Comparison of ENCODE assay signal across 16 cellular contexts in genomic region chr5:151144275-151144674, GRCh38. TPM values are rescaled to one million over a fixed set of nuclear protein-coding genes. Genes with fewer than 3 reads are reported as not detected.
A peak's percentile ranks its signal among the peaks of the same experiment; 100 is the strongest.
DNase-seq lines count a peak whose midpoint lies in the region; ATAC-seq and TF ChIP-seq lines count a peak whose summit lies in the region.
"Had no signal": no experiment of that assay in that cellular context is flagged by ENCODE, and none has a peak within 500 bp of the region (broad histone marks: within the 10 kb centered on the region; RNA-seq: fewer than 3 reads in every experiment).

No MANE protein-coding gene starts in this region.

- no peak overlapping the region for H3K4me3 Mint-ChIP-seq in activated CD4-positive, alpha-beta T cell treated with anti-CD3 and anti-CD28 coated beads, Interleukin-2, amount 10 ng/mL, durations not matched to agents 24 days and 14 days
- peak overlapping the region; percentile 61 for H3K4me3 Mint-ChIP-seq in CD4-positive, alpha-beta T cell
- H3K4me3 Mint-ChIP-seq in activated T-helper 17 cell treated with anti-CD3 and anti-CD28 coated beads, Interleukin-2, amount 50 U/mL, for 72 hours: peak overlapping the region; percentile 76

- 87% methylated on average over 6 of the region's 6 CpGs for WGBS in mesenchymal stem cell

- no peak overlapping the region for H2AK5ac ChIP-seq in mesenchymal stem cell (ENCODE audit: low read length, severe bottlenecking)

- intact Hi-C loops in activated CD4-positive, alpha-beta T cell treated with anti-CD3 and anti-CD28 coated beads, Interleukin-2, amount 10 ng/mL, durations not matched to agents 24 days and 14 days (cut with micrococcal nuclease): no loop called here
- intact Hi-C loops in CD4-positive, alpha-beta T cell (cut with DNase I, micrococcal nuclease): no loop called here

- peaks cover 25% of the 10 kb centered on the region for H3K79me1 ChIP-seq in mesenchymal stem cell (replicated peaks; ENCODE audit: low read length, poor library complexity, severe bottlenecking)

- no peak overlapping the region for H2BK12ac ChIP-seq in mesenchymal stem cell (ENCODE audit: low read length in 2 of 2)

- H2BK120ac ChIP-seq in mesenchymal stem cell (ENCODE audit: low read depth, low read length): no peak overlapping the region

- POLR2A ChIA-PET in CD4-positive, alpha-beta T cell (lab: Charles Lee): interaction anchor here (1.0 to 7.8 kb wide), 2 partner anchors 9 to 11 kb away, joined by 3 to 71 read pairs; partner anchors contain the start of gene ANXA6

- peaks cover 22% of the 10 kb centered on the region for H3K4me1 ChIP-seq in mesenchymal stem cell (ENCODE audit: control insufficient read depth, insufficient read depth, low read depth, low read length)

- H3K36me3 ChIP-seq in mesenchymal stem cell (ENCODE audit: control insufficient read depth in 1 of 2, insufficient read depth in 2 of 2, low read depth in 1 of 2, low read length in 2 of 2): peaks cover 76 to 81% of the 10 kb centered on the region in 2 experiments
- H3K36me3 ChIP-seq: WERI-Rb-1 had no signal

- ATAC-seq in CD4-positive, alpha-beta T cell (ENCODE audit: poor library complexity): no peak
- ATAC-seq in activated T-helper 17 cell treated with anti-CD3 and anti-CD28 coated beads, Interleukin-2, amount 50 U/mL, for 72 hours (replicated peaks): no peak
- ATAC-seq in HG02678 (IDR thresholded peaks at IDR 0.05; ENCODE audit: unreplicated experiment): no peak

- no peak overlapping the region for H3K4me3 ChIP-seq in mesenchymal stem cell (ENCODE audit: insufficient read depth in 1 of 2, low read depth in 1 of 2, low read length in 2 of 2)
- H3K4me3 ChIP-seq: BLaER1, esophagus muscularis mucosa, left ventricle myocardium inferior, tibial artery had no signal

- no peak overlapping the region for H3K14ac ChIP-seq in mesenchymal stem cell (ENCODE audit: low read length in 2 of 2)

- H3K27ac ChIP-seq in CD4-positive, alpha-beta T cell (ENCODE audit: low read depth, low read length): peak overlapping the region; percentile 25
- H3K27ac ChIP-seq in mesenchymal stem cell (ENCODE audit: low read length, poor library complexity, severe bottlenecking): no peak overlapping the region
- H3K27ac ChIP-seq: BLaER1, esophagus muscularis mucosa, left ventricle myocardium inferior, tibial artery, WERI-Rb-1 had no signal

- peaks cover 62% of the 10 kb centered on the region for H3K36me3 Mint-ChIP-seq in activated CD4-positive, alpha-beta T cell treated with anti-CD3 and anti-CD28 coated beads, Interleukin-2, amount 10 ng/mL, durations not matched to agents 24 days and 14 days (ENCODE audit: low read depth)
- peaks cover 79% of the 10 kb centered on the region for H3K36me3 Mint-ChIP-seq in CD4-positive, alpha-beta T cell (ENCODE audit: low read depth)
- H3K36me3 Mint-ChIP-seq in activated T-helper 17 cell treated with anti-CD3 and anti-CD28 coated beads, Interleukin-2, amount 50 U/mL, for 72 hours (ENCODE audit: low read depth): peaks cover 98% of the 10 kb centered on the region

- no peak overlapping the region for H2BK15ac ChIP-seq in mesenchymal stem cell (ENCODE audit: low read depth, poor library complexity, severe bottlenecking)

- H3K9me3 ChIP-seq in CD4-positive, alpha-beta T cell (ENCODE audit: control insufficient read depth, low read length): no peaks in the 10 kb centered on the region
- H3K9me3 ChIP-seq in mesenchymal stem cell (ENCODE audit: control insufficient read depth, low read length): no peaks in the 10 kb centered on the region
- H3K9me3 ChIP-seq: BLaER1, esophagus muscularis mucosa, left ventricle myocardium inferior, tibial artery had no signal

- peaks cover 78% of the 10 kb centered on the region for H3K4me1 Mint-ChIP-seq in activated CD4-positive, alpha-beta T cell treated with anti-CD3 and anti-CD28 coated beads, Interleukin-2, amount 10 ng/mL, durations not matched to agents 24 days and 14 days
- H3K4me1 Mint-ChIP-seq in CD4-positive, alpha-beta T cell (ENCODE audit: low read depth): peaks cover 94% of the 10 kb centered on the region
- H3K4me1 Mint-ChIP-seq in activated T-helper 17 cell treated with anti-CD3 and anti-CD28 coated beads, Interleukin-2, amount 50 U/mL, for 72 hours: peaks cover 75% of the 10 kb centered on the region

- no peak overlapping the region for H2BK5ac ChIP-seq in mesenchymal stem cell (ENCODE audit: low read depth, low read length, poor library complexity, severe bottlenecking)

- H3K27me3 ChIP-seq in CD4-positive, alpha-beta T cell (ENCODE audit: control insufficient read depth, insufficient read depth, low read length): no peaks in the 10 kb centered on the region
- no peaks in the 10 kb centered on the region for H3K27me3 ChIP-seq in mesenchymal stem cell (ENCODE audit: control insufficient read depth in 1 of 2, insufficient read depth in 1 of 2, low read length in 2 of 2)
- H3K27me3 ChIP-seq: BLaER1, esophagus muscularis mucosa, tibial artery had no signal

- no peaks in the 10 kb centered on the region for H3K27me3 Mint-ChIP-seq in activated CD4-positive, alpha-beta T cell treated with anti-CD3 and anti-CD28 coated beads, Interleukin-2, amount 10 ng/mL, durations not matched to agents 24 days and 14 days
- H3K27me3 Mint-ChIP-seq in CD4-positive, alpha-beta T cell: no peaks in the 10 kb centered on the region
- H3K27me3 Mint-ChIP-seq in activated T-helper 17 cell treated with anti-CD3 and anti-CD28 coated beads, Interleukin-2, amount 50 U/mL, for 72 hours: no peaks in the 10 kb centered on the region

- no peak for TF ChIP-seq CTCF in CD4-positive, alpha-beta T cell (IDR thresholded peaks at IDR 0.05)

- no peak overlapping the region for H3K4ac ChIP-seq in mesenchymal stem cell (ENCODE audit: low read depth in 1 of 2, low read length in 2 of 2)

- no peak overlapping the region for H3K9ac ChIP-seq in mesenchymal stem cell (ENCODE audit: low read length)
- H3K9ac ChIP-seq: BLaER1 had no signal

- peak overlapping the region; percentile 16 for H4K8ac ChIP-seq in mesenchymal stem cell (ENCODE audit: low read length)

- H3K4me2 ChIP-seq in mesenchymal stem cell (ENCODE audit: low read length, poor library complexity, severe bottlenecking): no peak overlapping the region
- H3K4me2 ChIP-seq: BLaER1 had no signal

- H3K27ac Mint-ChIP-seq in activated CD4-positive, alpha-beta T cell treated with anti-CD3 and anti-CD28 coated beads, Interleukin-2, amount 10 ng/mL, durations not matched to agents 24 days and 14 days: peak overlapping the region; percentile 78
- peak overlapping the region; percentile 91 for H3K27ac Mint-ChIP-seq in CD4-positive, alpha-beta T cell
- H3K27ac Mint-ChIP-seq in activated T-helper 17 cell treated with anti-CD3 and anti-CD28 coated beads, Interleukin-2, amount 50 U/mL, for 72 hours: peak overlapping the region; percentile 30

- H2AFZ ChIP-seq in mesenchymal stem cell (ENCODE audit: low read depth, low read length): no peak overlapping the region

- H3K9me3 Mint-ChIP-seq in activated CD4-positive, alpha-beta T cell treated with anti-CD3 and anti-CD28 coated beads, Interleukin-2, amount 10 ng/mL, durations not matched to agents 24 days and 14 days: no peaks in the 10 kb centered on the region
- H3K9me3 Mint-ChIP-seq in CD4-positive, alpha-beta T cell: no peaks in the 10 kb centered on the region
- no peaks in the 10 kb centered on the region for H3K9me3 Mint-ChIP-seq in activated T-helper 17 cell treated with anti-CD3 and anti-CD28 coated beads, Interleukin-2, amount 50 U/mL, for 72 hours

- DNase-seq in activated CD4-positive, alpha-beta T cell treated with anti-CD3 and anti-CD28 coated beads, Interleukin-2, amount 10 ng/mL, durations not matched to agents 24 days and 14 days: no peak
- no peak for DNase-seq in activated CD4-positive, alpha-beta T cell treated with anti-CD3 and anti-CD28 coated beads for 1 hour
- no peak for DNase-seq in CD4-positive, alpha-beta T cell
- no peak for DNase-seq in mesenchymal stem cell
- no peak for DNase-seq in activated gamma-delta T cell treated with Interleukin-2 at 50 U/mL for 16 hours
- DNase-seq in stimulated activated CD8-positive, alpha-beta memory T cell treated with anti-CD3 and anti-CD28 coated beads, Interleukin-4, amount 100 ng/mL, for 48 hours: no peak
- DNase-seq: left ventricle myocardium inferior, NCI-H1092 treated with DMSO at 0.1 percent for 48 hours, NCI-H69, Right ventricle myocardium superior, tibial artery, WERI-Rb-1 had no signal

- CTCF ChIA-PET in CD4-positive, alpha-beta T cell (lab: Charles Lee): interaction anchor here (1.2 to 3.4 kb wide), 2 partner anchors 18 to 29 kb away, joined by 3 to 13 read pairs; no protein-coding TSS in a partner anchor

- no peak overlapping the region for H3K23ac ChIP-seq in mesenchymal stem cell (ENCODE audit: low read length in 2 of 2)

- H4K91ac ChIP-seq in mesenchymal stem cell (ENCODE audit: low read length): peak overlapping the region; percentile 59

- H3K18ac ChIP-seq in mesenchymal stem cell (ENCODE audit: low read depth in 1 of 2, low read length in 2 of 2): no peak overlapping the region

RNA-seq across cellular contexts. Expression of gene ANXA6, which starts 13.3 kb away (rescaled TPM):
- total RNA-seq in activated CD4-positive, alpha-beta T cell treated with anti-CD3 and anti-CD28 coated beads, Interleukin-2, amount 10 ng/mL, durations not matched to agents 24 days and 14 days: 314 and 315 TPM in 2 replicates
- total RNA-seq in CD4-positive, alpha-beta T cell: 100 to 1,000 TPM; 108 to 130 TPM
- 100 to 1,000 TPM; 432 to 559 TPM for total RNA-seq in activated T-helper 17 cell treated with anti-CD3 and anti-CD28 coated beads, Interleukin-2, amount 50 U/mL, for 72 hours
- polyA plus RNA-seq in mesenchymal stem cell (2013, experiment 1 of 2): 338 TPM
- polyA plus RNA-seq in mesenchymal stem cell (2013, experiment 2 of 2): 340 TPM

Comparison
In these comparisons a context has a peak if more than half of its experiments do, and no peak if none do; other contexts are left out.
1. H3K27ac Mint-ChIP-seq: peak in every context shown above with its lines; median percentile 91 in CD4-positive, alpha-beta T cell; 78 in activated CD4-positive, alpha-beta T cell treated with anti-CD3 and anti-CD28 coated beads, Interleukin-2, amount 10 ng/mL, durations not matched to agents 24 days and 14 days; 30 in activated T-helper 17 cell treated with anti-CD3 and anti-CD28 coated beads, Interleukin-2, amount 50 U/mL, for 72 hours.